15 cellular contexts compared by ENCODE assay signal in genomic region chr15:90654233-90655124, GRCh38.
A peak's percentile ranks its signal among the peaks of the same experiment; 100 is the strongest.
DNase-seq lines count a peak whose midpoint lies in the region; ATAC-seq and TF ChIP-seq lines count a peak whose summit lies in the region.
"Had no signal": no experiment of that assay in that cellular context is flagged by ENCODE, and none has a peak within 500 bp of the region (broad histone marks: within the 10 kb centered on the region; RNA-seq: fewer than 3 reads in every experiment).

No MANE protein-coding gene starts in this region.

- peak overlapping the region in 1 of 2 experiments; percentile 39 for H2BK12ac ChIP-seq in mesenchymal stem cell (ENCODE audit: low read length in 2 of 2)

- peak overlapping the region; percentile 26 for H2BK15ac ChIP-seq in mesenchymal stem cell (ENCODE audit: low read depth, poor library complexity, severe bottlenecking)

- H2BK120ac ChIP-seq in mesenchymal stem cell (ENCODE audit: low read depth, low read length), result peak overlapping the region; percentile 44

- no peaks in the 10 kb centered on the region for H4K20me1 ChIP-seq in BLaER1

- H4K8ac ChIP-seq in mesenchymal stem cell (ENCODE audit: low read length), result peak overlapping the region; percentile 82

- H2AK5ac ChIP-seq in mesenchymal stem cell (ENCODE audit: low read length, severe bottlenecking), result no peak overlapping the region

- H3K23ac ChIP-seq in mesenchymal stem cell (ENCODE audit: low read length in 2 of 2), result no peak overlapping the region

- 88% methylated on average over 12 of the region's 12 CpGs for WGBS in mesenchymal stem cell

- H3K9me3 ChIP-seq in BLaER1 (no peaks in the 10 kb centered on the region), SK-N-MC (ENCODE audit: low read depth, low read length) (no peaks in the 10 kb centered on the region), mesenchymal stem cell (ENCODE audit: control insufficient read depth, low read length) (no peaks in the 10 kb centered on the region)
- H3K9me3 ChIP-seq: pancreas had no signal

- H3K36me3 ChIP-seq in BLaER1 (no peaks in the 10 kb centered on the region), SK-N-MC (ENCODE audit: insufficient read depth, low read length) (no peaks in the 10 kb centered on the region), mesenchymal stem cell (ENCODE audit: control insufficient read depth in 1 of 2, insufficient read depth in 2 of 2, low read depth in 1 of 2, low read length in 2 of 2) (no peaks in the 10 kb centered on the region)
- H3K36me3 ChIP-seq: pancreas had no signal

- H3K4me1 ChIP-seq in BLaER1 (peaks cover 69% of the 10 kb centered on the region), mesenchymal stem cell (ENCODE audit: control insufficient read depth, insufficient read depth, low read depth, low read length) (peaks cover 5% of the 10 kb centered on the region)
- H3K4me1 ChIP-seq: pancreas had no signal

- H3K79me1 ChIP-seq in mesenchymal stem cell (replicated peaks; ENCODE audit: low read length, poor library complexity, severe bottlenecking), result no peaks in the 10 kb centered on the region

- no peaks in the 10 kb centered on the region for H3K27me3 ChIP-seq in BLaER1
- peaks cover 0 to 8% of the 10 kb centered on the region in 2 experiments for H3K27me3 ChIP-seq in mesenchymal stem cell (ENCODE audit: control insufficient read depth in 1 of 2, insufficient read depth in 1 of 2, low read length in 2 of 2)
- H3K27me3 ChIP-seq: pancreas had no signal

- no peak for ATAC-seq in HG02763 (IDR thresholded peaks at IDR 0.05; ENCODE audit: unreplicated experiment)
- no peak for ATAC-seq in GM21528 (IDR thresholded peaks at IDR 0.05; ENCODE audit: low FRiP score, unreplicated experiment)
- no peak for ATAC-seq in GM21723 (IDR thresholded peaks at IDR 0.05; ENCODE audit: unreplicated experiment)

- peak overlapping the region in 1 of 2 experiments; percentile 40 for H3K4ac ChIP-seq in mesenchymal stem cell (ENCODE audit: low read depth in 1 of 2, low read length in 2 of 2)

- H3K18ac ChIP-seq in mesenchymal stem cell (ENCODE audit: low read depth in 1 of 2, low read length in 2 of 2), result peak overlapping the region in 1 of 2 experiments; percentile 58

- H3K4me3 ChIP-seq in BLaER1 (no peak overlapping the region), GM12865 (ENCODE audit: low read depth, low read length) (no peak overlapping the region), SK-N-MC (no peak overlapping the region), mesenchymal stem cell (ENCODE audit: insufficient read depth in 1 of 2, low read depth in 1 of 2, low read length in 2 of 2) (no peak overlapping the region)
- H3K4me3 ChIP-seq: coronary artery, pancreas had no signal

- H3K27ac ChIP-seq in BLaER1 (peak overlapping the region; percentile 85), SK-N-MC (no peak overlapping the region), mesenchymal stem cell (ENCODE audit: low read length, poor library complexity, severe bottlenecking) (no peak overlapping the region)
- H3K27ac ChIP-seq: coronary artery, pancreas had no signal

- H3K4me2 ChIP-seq in BLaER1 (peak overlapping the region; percentile 75), mesenchymal stem cell (ENCODE audit: low read length, poor library complexity, severe bottlenecking) (no peak overlapping the region)

- TF ChIP-seq CTCF in GM12865 (IDR thresholded peaks at IDR 0.05; ENCODE audit: insufficient read depth, low read depth, low read length, missing control alignments), result no peak

- H4K91ac ChIP-seq in mesenchymal stem cell (ENCODE audit: low read length), result no peak overlapping the region

- H3K9ac ChIP-seq in BLaER1, result peak overlapping the region; percentile 65
- H3K9ac ChIP-seq in SK-N-MC (ENCODE audit: insufficient read length), result peak overlapping the region; percentile 19
- no peak overlapping the region for H3K9ac ChIP-seq in mesenchymal stem cell (ENCODE audit: low read length)

- no peak overlapping the region for H2BK5ac ChIP-seq in mesenchymal stem cell (ENCODE audit: low read depth, low read length, poor library complexity, severe bottlenecking)

- H2AFZ ChIP-seq in mesenchymal stem cell (ENCODE audit: low read depth, low read length), result no peak overlapping the region

- peak; percentile 49 for DNase-seq in GM12865 (ENCODE audit: low read depth)
- no peak for DNase-seq in SK-N-MC (ENCODE audit: low read depth, low spot score)
- DNase-seq in mesenchymal stem cell, result no peak
- no peak for DNase-seq in stimulated activated CD4-positive, alpha-beta T cell treated with anti-CD3 and anti-CD28 coated beads, Interleukin-2, amount 100 ng/mL, for 24 hours
- DNase-seq: foreskin fibroblast; HFFc6; NCI-H226; SHP77; stimulated activated CD4-positive, alpha-beta T cell treated with anti-CD3 and anti-CD28 coated beads, Interleukin-4, amount 100 ng/mL, for 4 hours had no signal

- H3K14ac ChIP-seq in mesenchymal stem cell (ENCODE audit: low read length in 2 of 2), result peak overlapping the region in 1 of 2 experiments; percentile 35
